Comparison of ENCODE assay signal across 22 cellular contexts in the genomic region with DNA sequence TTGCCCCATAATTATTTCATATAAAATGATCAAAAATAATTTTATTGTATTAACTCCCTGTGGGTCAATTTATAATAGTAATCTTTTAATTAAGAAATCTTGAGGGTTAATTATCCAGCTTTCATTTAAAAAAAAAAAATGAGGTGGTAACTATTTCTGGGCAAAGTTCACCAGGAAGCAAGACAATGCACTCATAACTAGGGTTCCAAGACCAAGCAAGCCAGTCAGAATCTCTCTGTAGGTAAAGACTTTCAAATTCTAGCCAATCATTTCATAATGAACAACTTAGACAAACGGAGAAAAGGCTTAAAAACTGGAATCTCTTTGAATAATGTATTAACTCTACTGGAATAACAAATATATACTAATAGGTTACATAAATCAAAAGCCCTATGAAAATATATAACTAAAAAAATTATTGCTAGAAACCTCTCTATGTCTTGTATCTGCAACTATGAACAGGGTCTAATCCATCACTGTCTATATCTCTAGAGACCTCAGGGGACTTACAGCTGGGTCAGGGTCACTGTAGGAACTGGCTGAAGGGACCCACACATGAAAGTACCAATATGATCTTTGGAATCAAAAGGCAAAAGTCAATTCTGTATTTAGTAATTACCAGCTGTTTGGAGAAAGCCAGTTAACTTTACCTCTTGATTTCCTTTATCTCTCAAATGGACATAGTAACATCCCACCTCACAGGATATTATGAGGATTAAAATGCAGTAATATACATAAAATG. TPM values are rescaled to one million over a fixed set of nuclear protein-coding genes. Genes with fewer than 3 reads are reported as not detected.
DNase-seq lines count a peak whose midpoint lies in the region; ATAC-seq and TF ChIP-seq lines count a peak whose summit lies in the region.
"Had no signal": no experiment of that assay in that cellular context is flagged by ENCODE, and none has a peak within 500 bp of the region (broad histone marks: within the 10 kb centered on the region; RNA-seq: fewer than 3 reads in every experiment).

No MANE protein-coding gene starts in this region.

- H3K4me1 Mint-ChIP-seq in type B pancreatic cell (ENCODE audit: unreplicated experiment) = peaks cover 49% of the 10 kb centered on the region
- peaks cover 32% of the 10 kb centered on the region for H3K4me1 Mint-ChIP-seq in neural progenitor cell

- H3K9me3 Mint-ChIP-seq in type B pancreatic cell = no peaks in the 10 kb centered on the region
- H3K9me3 Mint-ChIP-seq in neural progenitor cell = peaks cover 6% of the 10 kb centered on the region

- H3K79me2 ChIP-seq in neural progenitor cell (ENCODE audit: low read depth) = peaks cover 100% of the 10 kb centered on the region

- H3K27ac ChIP-seq in heart left ventricle = peak overlapping the region in 10 of 12 donors; percentile 12 to 54 (median 45)
- peak overlapping the region; percentile 26 for H3K27ac ChIP-seq in epithelial cell of prostate
- no peak overlapping the region for H3K27ac ChIP-seq in neural progenitor cell
- H3K27ac ChIP-seq: BLaER1, coronary artery, thoracic aorta had no signal

- no peak overlapping the region for H3K9ac ChIP-seq in neural progenitor cell
- H3K9ac ChIP-seq: BLaER1 had no signal

- peak overlapping the region in 7 of 12 donors; percentile 5 to 32 (median 22) for H3K4me3 ChIP-seq in heart left ventricle
- no peak overlapping the region for H3K4me3 ChIP-seq in mucosa of descending colon
- no peak overlapping the region for H3K4me3 ChIP-seq in neural progenitor cell
- H3K4me3 ChIP-seq: BLaER1, spleen, thoracic aorta had no signal

- H4K20me1 ChIP-seq in neural progenitor cell (ENCODE audit: low read depth) = peaks cover 100% of the 10 kb centered on the region

- TF ChIP-seq CTCF in heart left ventricle (IDR thresholded peaks at IDR 0.05) = no peak
- no peak for TF ChIP-seq CTCF in mucosa of descending colon (IDR thresholded peaks at IDR 0.05)
- TF ChIP-seq CTCF in type B pancreatic cell (conservative IDR thresholded peaks at IDR 0.05) = no peak
- TF ChIP-seq CTCF in neural progenitor cell (IDR thresholded peaks at IDR 0.05) = no peak

- ATAC-seq in heart left ventricle = no peak
- no peak for ATAC-seq in Right ventricle myocardium inferior
- ATAC-seq in mucosa of descending colon = peak; percentile 55

- H3K27me3 Mint-ChIP-seq in type B pancreatic cell = no peaks in the 10 kb centered on the region
- H3K27me3 Mint-ChIP-seq in neural progenitor cell (ENCODE audit: insufficient read depth, low read depth) = no peaks in the 10 kb centered on the region

- H3K27me3 ChIP-seq in heart left ventricle (no peaks in the 10 kb centered on the region), neural progenitor cell (no peaks in the 10 kb centered on the region)
- H3K27me3 ChIP-seq: BLaER1, spleen had no signal

- peak overlapping the region; percentile 64 for H3K27ac Mint-ChIP-seq in type B pancreatic cell
- no peak overlapping the region for H3K27ac Mint-ChIP-seq in neural progenitor cell

- H3K9me3 ChIP-seq in heart left ventricle = no peaks in the 10 kb centered on the region
- no peaks in the 10 kb centered on the region for H3K9me3 ChIP-seq in mucosa of descending colon
- H3K9me3 ChIP-seq in neural progenitor cell (ENCODE audit: low read depth) = no peaks in the 10 kb centered on the region
- H3K9me3 ChIP-seq: BLaER1, spleen, thoracic aorta had no signal

- WGBS in heart left ventricle, 4 donors = 63 to 79% (median 75%) methylated on average over 1 of the region's 1 CpG

- TF ChIP-seq POLR2A in heart left ventricle (IDR thresholded peaks at IDR 0.05) = no peak

- H3K36me3 ChIP-seq in heart left ventricle (no peaks in the 10 kb centered on the region), mucosa of descending colon (ENCODE audit: low read depth) (no peaks in the 10 kb centered on the region), neural progenitor cell (no peaks in the 10 kb centered on the region)
- H3K36me3 ChIP-seq: spleen, thoracic aorta had no signal

- H3K4me3 Mint-ChIP-seq in type B pancreatic cell = peak overlapping the region; percentile 39
- H3K4me3 Mint-ChIP-seq in neural progenitor cell = no peak overlapping the region

- peaks cover 26% of the 10 kb centered on the region for H3K36me3 Mint-ChIP-seq in type B pancreatic cell
- H3K36me3 Mint-ChIP-seq in neural progenitor cell = peaks cover 34% of the 10 kb centered on the region

- intact Hi-C loops in heart left ventricle (cut with DNase I) (loop anchor here in 2 of 10 donors (5.0 kb wide), 1 partner anchor 40 kb away; no protein-coding TSS in a partner anchor), Right ventricle myocardium inferior (cut with DNase I) (loop anchor here (5.0 kb wide), 1 partner anchor 40 kb away; no protein-coding TSS in a partner anchor), mucosa of descending colon (cut with DNase I, micrococcal nuclease) (no loop called here)

- no peak overlapping the region for H2AFZ ChIP-seq in neural progenitor cell (replicated peaks)

- H3F3A ChIP-seq in neural progenitor cell (ENCODE audit: low read depth) = no peaks in the 10 kb centered on the region

- peaks cover 12 to 79% (median 61%) of the 10 kb centered on the region in 12 donors for H3K4me1 ChIP-seq in heart left ventricle
- H3K4me1 ChIP-seq in mucosa of descending colon (ENCODE audit: low read depth) = peaks cover 49% of the 10 kb centered on the region
- H3K4me1 ChIP-seq in neural progenitor cell = peaks cover 19% of the 10 kb centered on the region

- DNase-seq in heart left ventricle (no peak), Right ventricle myocardium inferior (ENCODE audit: missing footprints) (no peak), epithelial cell of prostate (ENCODE audit: low read depth, low spot score) (no peak), mucosa of descending colon (no peak), type B pancreatic cell (ENCODE audit: extremely low spot score, unreplicated experiment) (no peak), neural progenitor cell (ENCODE audit: low spot score) (no peak), hippocampal formation (lab: John Stamatoyannopoulos, UW) (no peak), kidney glomerular epithelial cell (lab: John Stamatoyannopoulos, UW) (no peak)
- DNase-seq: 8988T; activated CD4-positive, alpha-beta T cell treated with anti-CD3 and anti-CD28 coated beads for 4 hours; activated CD8-positive, alpha-beta memory T cell treated with anti-CD3 and anti-CD28 coated beads, Interleukin-2, amount 50 U/mL, for 4 hours; activated gamma-delta T cell; aorta; GDM1; islet precursor cell; NCI-H1105; NCI-H774; spleen; T-helper 9 cell had no signal

- no peak overlapping the region for H3K4me2 ChIP-seq in neural progenitor cell
- H3K4me2 ChIP-seq: BLaER1 had no signal

RNA-seq across cellular contexts. Expression of gene APP, which starts 43.3 kb away (rescaled TPM):
- 100 to 1,000 TPM; 271 to 467 (median 381) TPM for total RNA-seq in heart left ventricle
- 100 to 1,000 TPM; 103 to 231 TPM for polyA plus RNA-seq in heart left ventricle
- 321 TPM for total RNA-seq in Right ventricle myocardium inferior
- 100 to 1,000 TPM; 573 to 666 (median 579) TPM for total RNA-seq in mucosa of descending colon
- 329 and 415 TPM in 2 replicates for total RNA-seq in type B pancreatic cell (ENCODE audit: low replicate concordance)
- 292 and 306 TPM in 2 replicates for total RNA-seq in neural progenitor cell (ENCODE audit: low replicate concordance)

Comparison
In these comparisons a context has a peak if more than half of its experiments do, and no peak if none do; other contexts are left out.
1. H3K4me3 ChIP-seq: peak in heart left ventricle (7 of 12); none in mucosa of descending colon (single experiment) and neural progenitor cell (single experiment).